Comparison of ENCODE assay signal across 11 cellular contexts in genomic region chr9:109886617-109887016, GRCh38.
DNase-seq lines count a peak whose midpoint lies in the region; ATAC-seq and TF ChIP-seq lines count a peak whose summit lies in the region.
"Had no signal": no experiment of that assay in that cellular context is flagged by ENCODE, and none has a peak within 500 bp of the region (broad histone marks: within the 10 kb centered on the region; RNA-seq: fewer than 3 reads in every experiment).

No MANE protein-coding gene starts in this region.

- H3K9me3 ChIP-seq in ovary: no peaks in the 10 kb centered on the region

- H3K36me3 ChIP-seq in ovary: no peaks in the 10 kb centered on the region

- no peaks in the 10 kb centered on the region for H3K27me3 ChIP-seq in layer of hippocampus (ENCODE audit: control insufficient read depth, insufficient read depth, low read length)
- H3K27me3 ChIP-seq in ovary: no peaks in the 10 kb centered on the region

- DNase-seq in HCEC 1CT: peak; percentile 48
- DNase-seq in RWPE1 (ENCODE audit: low spot score): peak; percentile 43
- DNase-seq in activated effector memory CD4-positive, alpha-beta T cell treated with anti-CD3 and anti-CD28 coated beads, Interleukin-2, amount 50 U/mL, for 16 hours: no peak
- DNase-seq in ovary: no peak
- no peak for DNase-seq in activated gamma-delta T cell (lab: John Stamatoyannopoulos, UW)
- no peak for DNase-seq in AG08395 (ENCODE audit: low spot score)
- DNase-seq: NCI-H1105; SIG-M5; stimulated activated CD4-positive, alpha-beta T cell treated with anti-CD3 and anti-CD28 coated beads, Interleukin-4, amount 100 ng/mL, for 1 hour had no signal

- CTCF ChIA-PET in RWPE1 (lab: Yijun Ruan, JAX): interaction anchor here (0.6 to 1.0 kb wide), 3 partner anchors 165 to 312 kb away, joined by 3 to 5 read pairs (median 4); no protein-coding TSS in a partner anchor

- no peak for TF ChIP-seq POLR2A in ovary (IDR thresholded peaks at IDR 0.05)

- intact Hi-C loops in ovary (cut with DNase I): loop anchor here in 1 of 4 donors (10.0 kb wide), 1 partner anchor 312 kb away; no protein-coding TSS in a partner anchor

- H3K4me1 ChIP-seq in ovary (ENCODE audit: insufficient read depth): peaks cover 3% of the 10 kb centered on the region

- POLR2A ChIA-PET in RWPE1 (lab: Yijun Ruan, JAX; ENCODE audit: low non-redundant PET): no interaction called here

- TF ChIP-seq CTCF in RWPE1 (conservative IDR thresholded peaks at IDR 0.05; ENCODE audit: low read depth) (no peak), ovary (IDR thresholded peaks at IDR 0.05) (no peak)

- 55 to 68% (median 59%) methylated on average over 3 of the region's 3 CpGs for WGBS in ovary, 3 donors

- ATAC-seq in GM18870 (IDR thresholded peaks at IDR 0.05; ENCODE audit: unreplicated experiment): peak; percentile 69

- H3K4me3 ChIP-seq in ovary: no peak overlapping the region

- H3K27ac ChIP-seq in RWPE1 (no peak overlapping the region), layer of hippocampus (ENCODE audit: low read depth, low read length) (peak overlapping the region; percentile 88), ovary (no peak overlapping the region)

- no peak for TF ChIP-seq EP300 in ovary (IDR thresholded peaks at IDR 0.05)

Comparison
In these comparisons a context has a peak if more than half of its experiments do, and no peak if none do; other contexts are left out.
1. DNase-seq: peak in HCEC 1CT (single experiment) and RWPE1 (single experiment); none in activated effector memory CD4-positive, alpha-beta T cell treated with anti-CD3 and anti-CD28 coated beads, Interleukin-2, amount 50 U/mL, for 16 hours (single experiment), ovary (0 of 5), activated gamma-delta T cell (single experiment) and AG08395 (single experiment).